ENCODE assay signal across 14 cellular contexts in the genomic region with DNA sequence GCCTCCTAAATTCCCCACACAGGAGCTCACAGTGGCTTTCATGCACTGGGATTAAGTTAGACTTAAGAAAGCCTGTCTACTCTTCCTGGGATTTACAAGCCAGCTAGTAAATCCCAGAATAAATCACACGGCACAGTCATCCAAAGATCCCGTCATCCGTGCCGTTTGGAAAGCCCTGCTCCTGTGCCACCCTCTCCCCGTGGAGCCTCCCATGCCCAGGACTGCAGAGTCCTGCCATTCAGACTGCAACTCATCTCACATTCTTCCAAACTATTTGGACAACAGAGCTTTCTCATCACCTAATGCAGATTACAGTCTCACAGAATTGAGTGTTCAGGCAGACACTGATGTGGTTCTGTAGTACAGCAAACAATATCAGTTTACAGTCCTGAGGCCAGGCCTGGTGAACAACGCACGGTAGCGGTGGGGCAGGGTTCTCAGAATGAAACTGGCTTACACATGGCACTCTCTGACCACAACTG.
DNase-seq lines count a peak whose midpoint lies in the region; ATAC-seq and TF ChIP-seq lines count a peak whose summit lies in the region.
"Had no signal": no experiment of that assay in that cellular context is flagged by ENCODE, and none has a peak within 500 bp of the region (broad histone marks: within the 10 kb centered on the region; RNA-seq: fewer than 3 reads in every experiment).

No MANE protein-coding gene starts in this region.

- no peak overlapping the region for H2AFZ ChIP-seq in osteoblast (ENCODE audit: low read length)

- no peak for ATAC-seq in stimulated activated naive CD8-positive, alpha-beta T cell treated with anti-CD3 and anti-CD28 coated beads, Interleukin-15, amount 100 ng/mL, for 72 hours
- ATAC-seq: stimulated activated naive CD8-positive, alpha-beta T cell treated with anti-CD3 and anti-CD28 coated beads, Interleukin-15, Interleukin-2, amounts not matched to agents 100 U/mL and 50 U/mL, for 24 hours had no signal

- H3K4me1 Mint-ChIP-seq in stimulated activated naive CD8-positive, alpha-beta T cell treated with anti-CD3 and anti-CD28 coated beads, Interleukin-15, amount 100 ng/mL, for 72 hours: no peaks in the 10 kb centered on the region
- H3K4me1 Mint-ChIP-seq: CD4-positive, CD25-positive, alpha-beta regulatory T cell had no signal

- in situ Hi-C loops in brain microvascular endothelial cell (cut with HindIII; ENCODE audit: low pct_ligation_motif_present, low sequenced_read_pairs): no loop called here
- in situ Hi-C loops in G401 (cut with HindIII; ENCODE audit: low sequenced_read_pairs): no loop called here

- no peak overlapping the region for H3K4me3 ChIP-seq in LNCaP clone FGC (ENCODE audit: low read depth, low read length)
- H3K4me3 ChIP-seq in brain microvascular endothelial cell (ENCODE audit: low read depth, low read length): no peak overlapping the region
- H3K4me3 ChIP-seq in osteoblast (ENCODE audit: insufficient read depth, low read length): no peak overlapping the region
- H3K4me3 ChIP-seq: coronary artery had no signal

- peaks cover 29% of the 10 kb centered on the region for H3K27me3 Mint-ChIP-seq in stimulated activated naive CD8-positive, alpha-beta T cell treated with anti-CD3 and anti-CD28 coated beads, Interleukin-15, amount 100 ng/mL, for 72 hours

- H3K27me3 ChIP-seq in brain microvascular endothelial cell (replicated peaks) (no peaks in the 10 kb centered on the region), osteoblast (ENCODE audit: insufficient read depth, low read length) (no peaks in the 10 kb centered on the region)

- peaks cover 20% of the 10 kb centered on the region for H3K4me1 ChIP-seq in osteoblast (ENCODE audit: insufficient read depth, low read length)

- H3K79me2 ChIP-seq in osteoblast (ENCODE audit: insufficient read depth, low read length): no peaks in the 10 kb centered on the region

- DNase-seq in ELF-1 (ENCODE audit: low read depth, low spot score): peak; percentile 57
- DNase-seq in LNCaP clone FGC (ENCODE audit: low read depth): peak; percentile 55
- DNase-seq in brain microvascular endothelial cell: no peak
- DNase-seq in osteoblast (ENCODE audit: insufficient read length, low spot score, missing footprints): no peak
- no peak for DNase-seq in stimulated activated naive CD8-positive, alpha-beta T cell treated with anti-CD3 and anti-CD28 coated beads, Interleukin-15, amount 100 ng/mL, for 72 hours
- no peak for DNase-seq in G401 (ENCODE audit: low spot score)
- no peak for DNase-seq in SK-N-DZ (ENCODE audit: low spot score)
- DNase-seq: activated T-cell treated with anti-CD3 and anti-CD28 coated beads, Interleukin-2, amount 50 U/mL, for 1 hour; CD4-positive, CD25-positive, alpha-beta regulatory T cell; NCI-H1436 treated with DMSO at 0.1 percent for 48 hours; NCI-H524 treated with DMSO at 0.1 percent for 48 hours; SHP77 treated with DMSO at 0.1 percent for 48 hours; stimulated activated naive CD8-positive, alpha-beta T cell treated with anti-CD3 and anti-CD28 coated beads, Interleukin-15, Interleukin-2, amounts not matched to agents 100 U/mL and 50 U/mL, for 24 hours had no signal

- H3K4me3 Mint-ChIP-seq in stimulated activated naive CD8-positive, alpha-beta T cell treated with anti-CD3 and anti-CD28 coated beads, Interleukin-15, amount 100 ng/mL, for 72 hours: no peak overlapping the region
- H3K4me3 Mint-ChIP-seq: CD4-positive, CD25-positive, alpha-beta regulatory T cell had no signal

- H4K20me1 ChIP-seq in osteoblast (ENCODE audit: insufficient read depth, low read length): no peaks in the 10 kb centered on the region

- no peak for TF ChIP-seq CTCF in LNCaP clone FGC (IDR thresholded peaks at IDR 0.05; ENCODE audit: control insufficient read depth, extremely low read depth, insufficient read depth)
- no peak for TF ChIP-seq CTCF in brain microvascular endothelial cell (IDR thresholded peaks at IDR 0.05; ENCODE audit: low read depth, low read length, missing control alignments)
- no peak for TF ChIP-seq CTCF in osteoblast (IDR thresholded peaks at IDR 0.05; ENCODE audit: extremely low read depth, low read depth, low read length)

- no peaks in the 10 kb centered on the region for H3K9me3 ChIP-seq in osteoblast (ENCODE audit: low read depth, low read length)

- H3K9me3 Mint-ChIP-seq in stimulated activated naive CD8-positive, alpha-beta T cell treated with anti-CD3 and anti-CD28 coated beads, Interleukin-15, amount 100 ng/mL, for 72 hours: no peaks in the 10 kb centered on the region
- H3K9me3 Mint-ChIP-seq: CD4-positive, CD25-positive, alpha-beta regulatory T cell had no signal

- H3K36me3 ChIP-seq in brain microvascular endothelial cell (replicated peaks) (peaks cover 42% of the 10 kb centered on the region), osteoblast (ENCODE audit: insufficient read depth, low read length) (peaks cover 58% of the 10 kb centered on the region)

- H3K4me2 ChIP-seq in osteoblast (ENCODE audit: insufficient read depth, low read length): peak overlapping the region; percentile 66

- no peak overlapping the region for H3K27ac Mint-ChIP-seq in stimulated activated naive CD8-positive, alpha-beta T cell treated with anti-CD3 and anti-CD28 coated beads, Interleukin-15, amount 100 ng/mL, for 72 hours
- H3K27ac Mint-ChIP-seq: CD4-positive, CD25-positive, alpha-beta regulatory T cell had no signal

- peak overlapping the region; percentile 58 for H3K27ac ChIP-seq in brain microvascular endothelial cell
- H3K27ac ChIP-seq in osteoblast (ENCODE audit: low read depth, low read length): peak overlapping the region; percentile 91
- H3K27ac ChIP-seq: coronary artery had no signal

Comparison
In these comparisons a context has a peak if more than half of its experiments do, and no peak if none do; other contexts are left out.
1. DNase-seq: peak in ELF-1 (single experiment) and LNCaP clone FGC (single experiment); none in brain microvascular endothelial cell (single experiment), osteoblast (single experiment), stimulated activated naive CD8-positive, alpha-beta T cell treated with anti-CD3 and anti-CD28 coated beads, Interleukin-15, amount 100 ng/mL, for 72 hours (0 of 2), G401 (single experiment) and SK-N-DZ (single experiment).